Comparison of ENCODE assay signal across 20 cellular contexts in genomic region chr2:100253786-100254185, GRCh38.
DNase-seq lines count a peak whose midpoint lies in the region; ATAC-seq and TF ChIP-seq lines count a peak whose summit lies in the region.
"Had no signal": no experiment of that assay in that cellular context is flagged by ENCODE, and none has a peak within 500 bp of the region (broad histone marks: within the 10 kb centered on the region; RNA-seq: fewer than 3 reads in every experiment).

No MANE protein-coding gene starts in this region.

- intact Hi-C loops in cardiac septum (cut with DNase I): no loop called here
- intact Hi-C loops in left ventricle myocardium inferior (cut with micrococcal nuclease): no loop called here
- intact Hi-C loops in posterior vena cava (cut with DNase I): no loop called here

- H3K4me1 ChIP-seq in left ventricle myocardium inferior (peaks cover 4% of the 10 kb centered on the region), OCI-LY1 (ENCODE audit: insufficient read depth, low read length, severe bottlenecking) (peaks cover 56% of the 10 kb centered on the region), foreskin keratinocyte (no peaks in the 10 kb centered on the region)

- H3K4me3 ChIP-seq in left ventricle myocardium inferior: no peak overlapping the region
- H3K4me3 ChIP-seq in OCI-LY1 (ENCODE audit: low read depth, low read length, poor library complexity, severe bottlenecking): no peak overlapping the region
- H3K4me3 ChIP-seq: GM12878, GM23338 had no signal

- H3K4me1 Mint-ChIP-seq in activated CD8-positive, alpha-beta T cell treated with anti-CD3 and anti-CD28 coated beads, Interleukin-2, amount 10 ng/mL, durations not matched to agents 7 days and 5 days (ENCODE audit: low read depth): no peaks in the 10 kb centered on the region
- H3K4me1 Mint-ChIP-seq: CD4-positive, CD25-positive, alpha-beta regulatory T cell; GM23338 had no signal

- H3K27me3 ChIP-seq in left ventricle myocardium inferior (ENCODE audit: low read depth) (peaks cover 6% of the 10 kb centered on the region), OCI-LY1 (ENCODE audit: insufficient read depth, low read length) (no peaks in the 10 kb centered on the region), foreskin keratinocyte (no peaks in the 10 kb centered on the region)

- no peak overlapping the region for H3K27ac Mint-ChIP-seq in activated CD8-positive, alpha-beta T cell treated with anti-CD3 and anti-CD28 coated beads, Interleukin-2, amount 10 ng/mL, durations not matched to agents 7 days and 5 days
- H3K27ac Mint-ChIP-seq: B cell; CD4-positive, CD25-positive, alpha-beta regulatory T cell; CD8-positive, alpha-beta T cell; GM23338; H9 had no signal

- H3K4me2 ChIP-seq in OCI-LY1 (ENCODE audit: low read length): no peak overlapping the region
- H3K4me2 ChIP-seq: GM23338 had no signal

- H3K4me3 Mint-ChIP-seq in activated CD8-positive, alpha-beta T cell treated with anti-CD3 and anti-CD28 coated beads, Interleukin-2, amount 10 ng/mL, durations not matched to agents 7 days and 5 days: no peak overlapping the region
- H3K4me3 Mint-ChIP-seq: B cell; CD4-positive, CD25-positive, alpha-beta regulatory T cell; CD8-positive, alpha-beta T cell; GM23338; H9 had no signal

- H2AFZ ChIP-seq in OCI-LY1 (ENCODE audit: low read length): no peak overlapping the region

- no peaks in the 10 kb centered on the region for H3K9me3 ChIP-seq in left ventricle myocardium inferior (replicated peaks)
- 0 out of 2 replicates have a peak, but pooled peaks cover 6% of the 10 kb centered on the region for H3K9me3 ChIP-seq in OCI-LY1 (ENCODE audit: low read length)

- POLR2A ChIA-PET in activated CD8-positive, alpha-beta T cell treated with anti-CD3 and anti-CD28 coated beads, Interleukin-2, amount 10 ng/mL, durations not matched to agents 7 days and 5 days (lab: Charles Lee): no interaction called here

- CTCF ChIA-PET in activated CD8-positive, alpha-beta T cell treated with anti-CD3 and anti-CD28 coated beads, Interleukin-2, amount 10 ng/mL, durations not matched to agents 7 days and 5 days (lab: Charles Lee): no interaction called here

- no peaks in the 10 kb centered on the region for H3K36me3 ChIP-seq in left ventricle myocardium inferior
- H3K36me3 ChIP-seq in OCI-LY1 (ENCODE audit: insufficient read depth, low read length): no peaks in the 10 kb centered on the region; the same call in 1 of the 2 replicates

- DNase-seq in cardiac septum (ENCODE audit: low spot score) (peak; percentile 31), left ventricle myocardium inferior (no peak), posterior vena cava (ENCODE audit: low spot score) (peak; percentile 55), HT-29 (ENCODE audit: low spot score) (no peak), foreskin keratinocyte (no peak)
- no peak for DNase-seq in activated CD8-positive, alpha-beta T cell treated with anti-CD3 and anti-CD28 coated beads, Interleukin-2, amount 10 ng/mL, durations not matched to agents 7 days and 5 days
- DNase-seq: CD4-positive, CD25-positive, alpha-beta regulatory T cell; CD8-positive, alpha-beta T cell; DMS 273 treated with DMSO at 0.1 percent for 48 hours; DMS79; EL; GDM1; H9 had no signal

- H3K27ac ChIP-seq in left ventricle myocardium inferior (replicated peaks) (no peak overlapping the region), OCI-LY1 (ENCODE audit: low read depth, low read length, poor library complexity, severe bottlenecking) (peak overlapping the region; percentile 51), foreskin keratinocyte (no peak overlapping the region)
- H3K27ac ChIP-seq: 22Rv1 had no signal

- TF ChIP-seq CTCF in left ventricle myocardium inferior (IDR thresholded peaks at IDR 0.05; ENCODE audit: borderline replicate concordance) (no peak), OCI-LY1 (IDR thresholded peaks at IDR 0.05; ENCODE audit: low read length) (no peak), foreskin keratinocyte (conservative IDR thresholded peaks at IDR 0.05) (no peak)

- ATAC-seq in GM19452 (IDR thresholded peaks at IDR 0.05; ENCODE audit: unreplicated experiment) (no peak), foreskin keratinocyte (no peak)
- ATAC-seq in activated CD8-positive, alpha-beta T cell treated with anti-CD3 and anti-CD28 coated beads, Interleukin-2, amount 10 ng/mL, durations not matched to agents 7 days and 5 days: no peak
- ATAC-seq: CD8-positive, alpha-beta T cell; GM12878; GM23338; HCT116 had no signal

- H3K9me2 ChIP-seq in OCI-LY1 (ENCODE audit: low read depth, low read length): no peaks in the 10 kb centered on the region

- no peaks in the 10 kb centered on the region for H3K36me3 Mint-ChIP-seq in activated CD8-positive, alpha-beta T cell treated with anti-CD3 and anti-CD28 coated beads, Interleukin-2, amount 10 ng/mL, durations not matched to agents 7 days and 5 days (ENCODE audit: low read depth)
- H3K36me3 Mint-ChIP-seq: CD4-positive, CD25-positive, alpha-beta regulatory T cell; CD8-positive, alpha-beta T cell had no signal

- H4K20me1 ChIP-seq in OCI-LY1 (ENCODE audit: insufficient read depth, low read length): no peaks in the 10 kb centered on the region

- H3F3A ChIP-seq in OCI-LY1 (ENCODE audit: insufficient read depth, low read length): no peaks in the 10 kb centered on the region

- H3K79me2 ChIP-seq in OCI-LY1 (ENCODE audit: insufficient read depth, low read length): no peaks in the 10 kb centered on the region

- H3K27me3 Mint-ChIP-seq in activated CD8-positive, alpha-beta T cell treated with anti-CD3 and anti-CD28 coated beads, Interleukin-2, amount 10 ng/mL, durations not matched to agents 7 days and 5 days (ENCODE audit: low read depth): peaks cover 8% of the 10 kb centered on the region
- H3K27me3 Mint-ChIP-seq: CD4-positive, CD25-positive, alpha-beta regulatory T cell had no signal

- no peaks in the 10 kb centered on the region for H3K9me3 Mint-ChIP-seq in activated CD8-positive, alpha-beta T cell treated with anti-CD3 and anti-CD28 coated beads, Interleukin-2, amount 10 ng/mL, durations not matched to agents 7 days and 5 days (ENCODE audit: insufficient read depth)
- H3K9me3 Mint-ChIP-seq: CD8-positive, alpha-beta T cell; GM23338; H9 had no signal

- H3K9ac ChIP-seq in OCI-LY1 (ENCODE audit: low read length): no peak overlapping the region

Comparison
In these comparisons a context has a peak if more than half of its experiments do, and no peak if none do; other contexts are left out.
1. DNase-seq: peak in cardiac septum (single experiment) and posterior vena cava (single experiment); none in left ventricle myocardium inferior (single experiment), HT-29 (single experiment), activated CD8-positive, alpha-beta T cell treated with anti-CD3 and anti-CD28 coated beads, Interleukin-2, amount 10 ng/mL, durations not matched to agents 7 days and 5 days (single experiment) and foreskin keratinocyte (0 of 2).